Comparison of ENCODE assay signal across 9 cellular contexts in the genomic region with DNA sequence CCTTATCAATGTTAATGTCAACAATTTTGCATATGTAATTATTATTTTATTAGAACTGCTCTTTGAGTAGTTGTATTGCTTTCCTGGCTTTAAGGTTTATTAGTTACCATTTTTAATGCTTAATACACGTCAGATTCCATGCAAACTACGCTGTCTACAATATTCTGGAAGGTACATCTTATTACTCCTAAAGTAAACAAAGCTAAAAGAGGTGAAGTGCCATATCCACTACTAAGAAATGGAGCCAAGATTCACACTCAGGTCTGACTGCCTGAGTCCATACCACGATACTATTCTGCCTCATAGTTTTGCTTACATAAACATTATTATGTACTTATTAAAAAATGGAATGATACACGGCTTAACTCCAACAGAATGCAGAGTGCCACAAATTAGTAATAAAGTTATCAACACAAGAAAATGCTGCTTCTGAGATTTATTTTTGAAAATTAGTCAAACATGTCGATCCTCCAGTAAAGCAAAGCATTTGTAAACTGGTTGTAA. TPM values are rescaled to one million over a fixed set of nuclear protein-coding genes. Genes with fewer than 3 reads are reported as not detected.
DNase-seq lines count a peak whose midpoint lies in the region; ATAC-seq, FAIRE-seq and TF ChIP-seq lines count a peak whose summit lies in the region.
"Had no signal": no experiment of that assay in that cellular context is flagged by ENCODE, and none has a peak within 500 bp of the region (broad histone marks: within the 10 kb centered on the region; RNA-seq: fewer than 3 reads in every experiment).

No MANE protein-coding gene starts in this region.

- DNase-seq in CD8-positive, alpha-beta memory T cell: no peak
- DNase-seq in NCI-H526 (lab: John Stamatoyannopoulos, UW) (peak; percentile 37 to 54), osteocyte (ENCODE audit: extremely low spot score, unreplicated experiment) (no peak), small intestine (no peak), AG08396 (ENCODE audit: low spot score) (no peak)
- no peak for DNase-seq in stimulated activated CD4-positive, alpha-beta T cell treated with anti-CD3 and anti-CD28 coated beads, Interleukin-4, amount 100 ng/mL, for 24 hours
- DNase-seq: stimulated activated CD4-positive, alpha-beta T cell treated with anti-CD3 and anti-CD28 coated beads, Interleukin-2, amount 100 ng/mL, for 24 hours had no signal

- H3K36me3 ChIP-seq in CD8-positive, alpha-beta memory T cell (ENCODE audit: insufficient read depth, low read length): no peaks in the 10 kb centered on the region
- H3K36me3 ChIP-seq in endocrine pancreas (ENCODE audit: control insufficient read depth, insufficient read depth, low read length) (no peaks in the 10 kb centered on the region), small intestine (ENCODE audit: control insufficient read depth in 2 of 2, insufficient read depth in 2 of 2, low read length in 2 of 2) (no peaks in the 10 kb centered on the region)

- peak overlapping the region; percentile 88 for H3K27ac ChIP-seq in CD8-positive, alpha-beta memory T cell (ENCODE audit: low read depth, low read length)
- peak overlapping the region in 1 of 2 donors; percentile 100 for H3K27ac ChIP-seq in small intestine (ENCODE audit: low read depth in 1 of 2, low read length in 1 of 2)

- H3K9ac ChIP-seq in endocrine pancreas (ENCODE audit: control insufficient read depth, insufficient read depth, low read length): peak overlapping the region; percentile 44

- 21 to 46% (median 31%) methylated on average over 5 of the region's 5 CpGs for WGBS in small intestine, 3 donors

- peaks cover 0 to 4% of the 10 kb centered on the region in 2 donors for H3K27me3 Mint-ChIP-seq in CD8-positive, alpha-beta memory T cell
- H3K27me3 Mint-ChIP-seq in osteocyte (ENCODE audit: unreplicated experiment): no peaks in the 10 kb centered on the region

- CTCF ChIA-PET in CD8-positive, alpha-beta memory T cell (lab: Charles Lee): interaction anchor here (0.9 to 1.5 kb wide), 4 partner anchors 53 to 223 kb away, joined by 3 to 4 read pairs (median 3); partner anchors contain the start of genes ELAPOR2 and TMEM243

- TF ChIP-seq CTCF in osteocyte (IDR thresholded peaks at IDR 0.05): no peak

- no peaks in the 10 kb centered on the region for H3K9me3 Mint-ChIP-seq in CD8-positive, alpha-beta memory T cell
- H3K9me3 Mint-ChIP-seq in osteocyte (ENCODE audit: unreplicated experiment): no peaks in the 10 kb centered on the region

- H3K9me3 ChIP-seq in CD8-positive, alpha-beta memory T cell (ENCODE audit: low read length): no peaks in the 10 kb centered on the region
- H3K9me3 ChIP-seq in endocrine pancreas (ENCODE audit: control insufficient read depth, low read length): no peaks in the 10 kb centered on the region
- no peaks in the 10 kb centered on the region for H3K9me3 ChIP-seq in small intestine (ENCODE audit: control insufficient read depth, low read depth)

- H3K4me3 ChIP-seq in CD8-positive, alpha-beta memory T cell (ENCODE audit: low read length): no peak overlapping the region
- H3K4me3 ChIP-seq in endocrine pancreas (ENCODE audit: control insufficient read depth, insufficient read depth, low read length): peak overlapping the region; percentile 94
- H3K4me3 ChIP-seq in small intestine (ENCODE audit: low read depth in 1 of 2, low read length in 2 of 2): no peak overlapping the region

- POLR2A ChIA-PET in CD8-positive, alpha-beta memory T cell (lab: Charles Lee): no interaction called here

- FAIRE-seq in small intestine (lab: Jason Lieb, UNC): no peak

- peaks cover 0 to 25% (median 0%) of the 10 kb centered on the region in 3 donors for H3K36me3 Mint-ChIP-seq in CD8-positive, alpha-beta memory T cell
- peaks cover 3% of the 10 kb centered on the region for H3K36me3 Mint-ChIP-seq in osteocyte (ENCODE audit: unreplicated experiment)

- peaks cover 30 to 41% (median 38%) of the 10 kb centered on the region in 3 donors for H3K4me1 Mint-ChIP-seq in CD8-positive, alpha-beta memory T cell
- peaks cover 28% of the 10 kb centered on the region for H3K4me1 Mint-ChIP-seq in osteocyte (ENCODE audit: unreplicated experiment)

- no peak for ATAC-seq in HG02610 (IDR thresholded peaks at IDR 0.05; ENCODE audit: unreplicated experiment)

- H3K4me3 Mint-ChIP-seq in CD8-positive, alpha-beta memory T cell: peak overlapping the region in 6 of 7 donors; percentile 88 to 98 (median 94)
- H3K4me3 Mint-ChIP-seq in osteocyte (ENCODE audit: unreplicated experiment): peak overlapping the region; percentile 98

- H3K27ac Mint-ChIP-seq in CD8-positive, alpha-beta memory T cell: peak overlapping the region; percentile 96 to 100 (median 99)
- H3K27ac Mint-ChIP-seq in osteocyte (ENCODE audit: unreplicated experiment): peak overlapping the region; percentile 100

- peaks cover 22% of the 10 kb centered on the region for H3K4me1 ChIP-seq in CD8-positive, alpha-beta memory T cell (ENCODE audit: insufficient read depth, low read length)
- H3K4me1 ChIP-seq in endocrine pancreas (ENCODE audit: control insufficient read depth, insufficient read depth, low read length) (peaks cover 28% of the 10 kb centered on the region), small intestine (ENCODE audit: control insufficient read depth in 2 of 2, insufficient read depth in 1 of 2, low read depth in 1 of 2, low read length in 1 of 2) (peaks cover 0 to 9% of the 10 kb centered on the region in 2 donors)

- no peaks in the 10 kb centered on the region for H3K27me3 ChIP-seq in CD8-positive, alpha-beta memory T cell (ENCODE audit: insufficient read depth, low read length, poor library complexity, severe bottlenecking)
- H3K27me3 ChIP-seq in endocrine pancreas (ENCODE audit: control insufficient read depth, insufficient read depth, low read length): no peaks in the 10 kb centered on the region
- no peaks in the 10 kb centered on the region for H3K27me3 ChIP-seq in small intestine (ENCODE audit: control insufficient read depth in 2 of 2, insufficient read depth in 2 of 2, low read length in 2 of 2)

RNA-seq across cellular contexts. Expression of gene DMTF1, which starts 1.2 kb away (rescaled TPM):
- total RNA-seq in CD8-positive, alpha-beta memory T cell: 10 to 100 TPM; 68.2 to 69.0 TPM
- polyA plus RNA-seq in CD8-positive, alpha-beta memory T cell: 33.5 TPM
- 74.7 and 82.9 TPM in 2 replicates for total RNA-seq in osteocyte
- 10 to 100 TPM; 15.4 to 35.8 (median 15.4) TPM for polyA plus RNA-seq in small intestine

Comparison
In these comparisons a context has a peak if more than half of its experiments do, and no peak if none do; other contexts are left out.
1. DNase-seq: peak in NCI-H526 (2 of 2); none in CD8-positive, alpha-beta memory T cell (0 of 5), osteocyte (single experiment), stimulated activated CD4-positive, alpha-beta T cell treated with anti-CD3 and anti-CD28 coated beads, Interleukin-4, amount 100 ng/mL, for 24 hours (single experiment), small intestine (single experiment) and AG08396 (single experiment).